In the genomic region with DNA sequence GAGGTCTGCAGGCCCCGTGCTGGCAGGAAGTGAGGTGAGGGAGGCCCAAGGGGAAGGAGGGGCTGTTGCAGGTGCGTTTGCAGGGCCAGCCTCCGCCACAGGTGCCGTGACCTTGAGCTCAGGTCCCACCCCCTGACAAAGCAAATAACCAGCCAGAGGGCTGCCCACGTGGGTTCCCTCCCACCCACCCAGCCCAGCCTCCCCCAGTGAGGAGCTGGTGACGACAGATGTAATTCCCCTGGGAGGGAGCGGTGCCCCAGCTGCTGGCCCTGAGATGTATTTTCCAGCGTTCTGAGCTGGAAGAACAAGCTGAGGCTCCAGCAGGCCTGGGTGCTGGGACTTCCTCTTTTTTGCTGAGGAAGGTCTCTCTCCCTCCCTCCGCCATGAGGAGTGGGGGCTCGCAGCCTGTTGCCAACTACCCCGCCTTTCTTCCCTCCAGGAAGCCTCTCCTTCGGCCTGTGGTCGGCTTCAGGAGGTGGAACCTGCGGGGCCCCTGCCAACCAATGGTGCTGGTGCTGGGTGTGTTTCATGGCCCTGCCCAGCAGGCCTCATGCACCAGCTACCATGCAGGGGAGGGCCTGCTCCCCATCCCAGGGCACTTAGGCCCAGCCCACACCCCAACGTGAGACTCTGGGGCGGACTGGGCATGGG, we compare ENCODE assay signal across 14 cellular contexts.
A peak's percentile ranks its signal among the peaks of the same experiment; 100 is the strongest.
DNase-seq lines count a peak whose midpoint lies in the region; ATAC-seq lines count a peak whose summit lies in the region.
"Had no signal": no experiment of that assay in that cellular context is flagged by ENCODE, and none has a peak within 500 bp of the region (broad histone marks: within the 10 kb centered on the region; RNA-seq: fewer than 3 reads in every experiment).

No MANE protein-coding gene starts in this region.

- H3K27ac ChIP-seq in angular gyrus (ENCODE audit: low read depth, low read length): peak overlapping the region; percentile 30
- H3K27ac ChIP-seq: foreskin keratinocyte, SK-N-MC had no signal

- H3K4me1 Mint-ChIP-seq in memory B cell: peaks cover 2% of the 10 kb centered on the region
- H3K4me1 Mint-ChIP-seq: activated CD4-positive, alpha-beta memory T cell treated with anti-CD3 and anti-CD28 coated beads, Interleukin-2, amount 10 ng/mL, durations not matched to agents 7 days and 5 days; activated naive CD4-positive, alpha-beta T cell treated with anti-CD3 and anti-CD28 coated beads, Interleukin-2, amount 10 ng/mL, durations not matched to agents 7 days and 5 days had no signal

- no peak overlapping the region for H3K27ac Mint-ChIP-seq in memory B cell
- H3K27ac Mint-ChIP-seq: activated CD4-positive, alpha-beta memory T cell treated with anti-CD3 and anti-CD28 coated beads, Interleukin-2, amount 10 ng/mL, durations not matched to agents 7 days and 5 days; activated naive CD4-positive, alpha-beta T cell treated with anti-CD3 and anti-CD28 coated beads, Interleukin-2, amount 10 ng/mL, durations not matched to agents 7 days and 5 days had no signal

- no peaks in the 10 kb centered on the region for H3K27me3 Mint-ChIP-seq in memory B cell
- H3K27me3 Mint-ChIP-seq: activated CD4-positive, alpha-beta memory T cell treated with anti-CD3 and anti-CD28 coated beads, Interleukin-2, amount 10 ng/mL, durations not matched to agents 7 days and 5 days had no signal

- peak; percentile 24 for ATAC-seq in memory B cell (ENCODE audit: low read depth)
- ATAC-seq: foreskin keratinocyte had no signal

- peak; percentile 9 for DNase-seq in CD1c-positive myeloid dendritic cell (ENCODE audit: extremely low spot score)
- peak; percentile 96 for DNase-seq in NAMALWA (ENCODE audit: low spot score)
- no peak for DNase-seq in memory B cell (ENCODE audit: low spot score in 2 of 2)
- DNase-seq in NCI-H2029 treated with DMSO at 0.1 percent for 48 hours (lab: John Stamatoyannopoulos, UW): no peak
- DNase-seq in kidney tubule cell (ENCODE audit: low spot score): no peak
- no peak for DNase-seq in cerebellum (ENCODE audit: low spot score)
- no peak for DNase-seq in amygdala (lab: John Stamatoyannopoulos, UW)
- DNase-seq: activated CD4-positive, alpha-beta memory T cell treated with anti-CD3 and anti-CD28 coated beads, Interleukin-2, amount 10 ng/mL, durations not matched to agents 7 days and 5 days; activated naive CD4-positive, alpha-beta T cell treated with anti-CD3 and anti-CD28 coated beads, Interleukin-2, amount 10 ng/mL, durations not matched to agents 7 days and 5 days; foreskin keratinocyte; mammary epithelial cell; NCI-H446 had no signal

- H3K4me3 Mint-ChIP-seq in memory B cell: no peak overlapping the region
- H3K4me3 Mint-ChIP-seq: activated CD4-positive, alpha-beta memory T cell treated with anti-CD3 and anti-CD28 coated beads, Interleukin-2, amount 10 ng/mL, durations not matched to agents 7 days and 5 days; activated naive CD4-positive, alpha-beta T cell treated with anti-CD3 and anti-CD28 coated beads, Interleukin-2, amount 10 ng/mL, durations not matched to agents 7 days and 5 days had no signal

- H3K36me3 Mint-ChIP-seq in memory B cell: no peaks in the 10 kb centered on the region
- H3K36me3 Mint-ChIP-seq: activated naive CD4-positive, alpha-beta T cell treated with anti-CD3 and anti-CD28 coated beads, Interleukin-2, amount 10 ng/mL, durations not matched to agents 7 days and 5 days had no signal

- no peaks in the 10 kb centered on the region for H3K9me3 Mint-ChIP-seq in memory B cell
- H3K9me3 Mint-ChIP-seq: activated CD4-positive, alpha-beta memory T cell treated with anti-CD3 and anti-CD28 coated beads, Interleukin-2, amount 10 ng/mL, durations not matched to agents 7 days and 5 days; activated naive CD4-positive, alpha-beta T cell treated with anti-CD3 and anti-CD28 coated beads, Interleukin-2, amount 10 ng/mL, durations not matched to agents 7 days and 5 days had no signal

Comparison
In these comparisons a context has a peak if more than half of its experiments do, and no peak if none do; other contexts are left out.
1. DNase-seq: peak in CD1c-positive myeloid dendritic cell (single experiment) and NAMALWA (single experiment); none in memory B cell (0 of 2), NCI-H2029 treated with DMSO at 0.1 percent for 48 hours (single experiment), kidney tubule cell (single experiment), cerebellum (single experiment) and amygdala (0 of 56).